11 cellular contexts compared by ENCODE assay signal in genomic region chr15:31217067-31217466, GRCh38.
A peak's percentile ranks its signal among the peaks of the same experiment; 100 is the strongest.
DNase-seq lines count a peak whose midpoint lies in the region; ATAC-seq and TF ChIP-seq lines count a peak whose summit lies in the region.
"Had no signal": no experiment of that assay in that cellular context is flagged by ENCODE, and none has a peak within 500 bp of the region (broad histone marks: within the 10 kb centered on the region; RNA-seq: fewer than 3 reads in every experiment).

No MANE protein-coding gene starts in this region.

- H3K9me3 Mint-ChIP-seq in IgD-negative memory B cell (no peaks in the 10 kb centered on the region), osteocyte (ENCODE audit: unreplicated experiment) (no peaks in the 10 kb centered on the region)
- H3K9me3 Mint-ChIP-seq in naive thymus-derived CD8-positive, alpha-beta T cell, result no peaks in the 10 kb centered on the region

- DNase-seq in breast epithelium (ENCODE audit: low spot score in 2 of 2) (no peak), osteocyte (ENCODE audit: extremely low spot score, unreplicated experiment) (no peak), activated gamma-delta T cell (lab: John Stamatoyannopoulos, UW) (no peak)
- no peak for DNase-seq in naive thymus-derived CD8-positive, alpha-beta T cell
- DNase-seq: PC-3; stimulated activated CD4-positive, alpha-beta T cell treated with anti-CD3 and anti-CD28 coated beads, Interleukin-1b, Interleukin-23, amount 100 ng/mL, for 48 hours had no signal

- H3K4me1 ChIP-seq in BLaER1 (peaks cover 39% of the 10 kb centered on the region), breast epithelium (peaks cover 9 to 10% of the 10 kb centered on the region in 2 donors)

- no peak for TF ChIP-seq POLR2A in breast epithelium (IDR thresholded peaks at IDR 0.05)

- H3K4me3 Mint-ChIP-seq in IgD-negative memory B cell (peak overlapping the region; percentile 65 to 93 (median 74)), osteocyte (ENCODE audit: unreplicated experiment) (no peak overlapping the region)
- peak overlapping the region in 8 of 10 donors; percentile 69 to 86 (median 76) for H3K4me3 Mint-ChIP-seq in naive thymus-derived CD8-positive, alpha-beta T cell

- H3K27ac ChIP-seq in BLaER1, result peak overlapping the region; percentile 98
- peak overlapping the region; percentile 91 to 96 for H3K27ac ChIP-seq in breast epithelium

- H3K4me2 ChIP-seq in BLaER1, result peak overlapping the region; percentile 70

- no peaks in the 10 kb centered on the region for H4K20me1 ChIP-seq in BLaER1

- no peak for ATAC-seq in naive thymus-derived CD8-positive, alpha-beta T cell
- no peak for ATAC-seq in HG02763 (IDR thresholded peaks at IDR 0.05; ENCODE audit: unreplicated experiment)
- no peak for ATAC-seq in HG02588 (IDR thresholded peaks at IDR 0.05; ENCODE audit: unreplicated experiment)

- H3K9me3 ChIP-seq in BLaER1 (no peaks in the 10 kb centered on the region), breast epithelium (no peaks in the 10 kb centered on the region)

- intact Hi-C loops in breast epithelium (cut with DNase I; ENCODE audit: low total_unique reads), result no loop called here

- H3K4me3 ChIP-seq in BLaER1 (no peak overlapping the region), breast epithelium (peak overlapping the region in 1 of 3 donors; percentile 84)
- H3K4me3 ChIP-seq: lung had no signal

- H3K36me3 Mint-ChIP-seq in IgD-negative memory B cell (no peaks in the 10 kb centered on the region), osteocyte (ENCODE audit: unreplicated experiment) (no peaks in the 10 kb centered on the region)
- no peaks in the 10 kb centered on the region for H3K36me3 Mint-ChIP-seq in naive thymus-derived CD8-positive, alpha-beta T cell

- TF ChIP-seq CTCF in breast epithelium (IDR thresholded peaks at IDR 0.05), result no peak
- TF ChIP-seq CTCF in osteocyte (IDR thresholded peaks at IDR 0.05), result no peak

- POLR2A ChIA-PET in naive thymus-derived CD8-positive, alpha-beta T cell (lab: Charles Lee), result interaction anchor here (0.7 to 5.2 kb wide), 3 partner anchors 12 to 256 kb away, joined by 3 to 95 read pairs (median 4); partner anchors contain the start of gene KLF13

- no peak overlapping the region for H3K9ac ChIP-seq in BLaER1

- H3K36me3 ChIP-seq in BLaER1 (no peaks in the 10 kb centered on the region), breast epithelium (no peaks in the 10 kb centered on the region)

- H3K4me1 Mint-ChIP-seq in IgD-negative memory B cell (peaks cover 20 to 25% (median 22%) of the 10 kb centered on the region in 3 donors), osteocyte (ENCODE audit: unreplicated experiment) (peaks cover 15% of the 10 kb centered on the region)
- H3K4me1 Mint-ChIP-seq in naive thymus-derived CD8-positive, alpha-beta T cell, result peaks cover 18 to 45% (median 37%) of the 10 kb centered on the region in 4 donors

- H3K27ac Mint-ChIP-seq in IgD-negative memory B cell (peak overlapping the region; percentile 77 to 91 (median 88)), osteocyte (ENCODE audit: unreplicated experiment) (no peak overlapping the region)
- H3K27ac Mint-ChIP-seq in naive thymus-derived CD8-positive, alpha-beta T cell, result peak overlapping the region; percentile 83 to 96 (median 91)

- no peaks in the 10 kb centered on the region for H3K27me3 Mint-ChIP-seq in IgD-negative memory B cell
- no peaks in the 10 kb centered on the region for H3K27me3 Mint-ChIP-seq in naive thymus-derived CD8-positive, alpha-beta T cell
- H3K27me3 Mint-ChIP-seq in osteocyte (ENCODE audit: unreplicated experiment), result peaks cover 5% of the 10 kb centered on the region

- no peaks in the 10 kb centered on the region for H3K27me3 ChIP-seq in BLaER1
- H3K27me3 ChIP-seq in breast epithelium, result no peaks in the 10 kb centered on the region
